Comparison of ENCODE assay signal across 16 cellular contexts in the genomic region with DNA sequence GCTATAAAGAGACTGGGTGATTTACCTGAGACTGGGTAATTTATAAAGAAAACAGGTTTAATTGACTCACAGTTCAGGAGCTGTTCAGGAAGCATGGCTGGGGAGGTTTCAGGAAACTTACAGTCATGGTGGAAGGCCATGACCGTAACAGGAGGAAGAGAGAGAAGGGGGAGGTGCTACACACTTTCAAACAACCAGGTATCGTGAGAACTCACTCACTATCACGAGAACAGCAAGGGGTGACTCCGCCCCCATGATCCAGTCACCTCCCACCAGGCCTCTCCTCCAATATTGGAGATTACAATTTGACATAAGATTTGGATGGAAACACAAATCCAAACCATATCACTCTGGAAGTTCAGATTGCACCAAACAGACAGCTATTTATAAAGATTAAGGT.
A peak's percentile ranks its signal among the peaks of the same experiment; 100 is the strongest.
DNase-seq lines count a peak whose midpoint lies in the region; ATAC-seq lines count a peak whose summit lies in the region.
"Had no signal": no experiment of that assay in that cellular context is flagged by ENCODE, and none has a peak within 500 bp of the region (broad histone marks: within the 10 kb centered on the region; RNA-seq: fewer than 3 reads in every experiment).

No MANE protein-coding gene starts in this region.

- H3K27ac ChIP-seq in cingulate gyrus (ENCODE audit: low read depth, low read length): peak overlapping the region; percentile 95
- peak overlapping the region; percentile 88 for H3K27ac ChIP-seq in substantia nigra (ENCODE audit: low read depth, low read length, poor library complexity, severe bottlenecking)
- H3K27ac ChIP-seq: 22Rv1, A549, C4-2B, GM23248, HL-60 had no signal

- no peak for ATAC-seq in HG02973 (IDR thresholded peaks at IDR 0.05; ENCODE audit: unreplicated experiment)
- ATAC-seq: A549 had no signal

- DNase-seq in stimulated activated CD4-positive, alpha-beta T cell treated with anti-CD3 and anti-CD28 coated beads, Interleukin-15, amount 100 ng/mL, for 24 hours: peak; percentile 5
- DNase-seq in stimulated activated CD4-positive, alpha-beta T cell treated with anti-CD3 and anti-CD28 coated beads, Interleukin-2, amount 100 ng/mL, for 48 hours: no peak
- DNase-seq in substantia nigra (lab: John Stamatoyannopoulos, UW) (no peak), middle frontal gyrus (ENCODE audit: extremely low spot score, low spot score) (no peak), SKM-1 treated with dmso at 0.1 percent for 144 hours (lab: John Stamatoyannopoulos, UW; ENCODE audit: unreplicated experiment) (no peak)
- DNase-seq: AML-193; Caco-2; CD4-positive, alpha-beta T cell; GM23248; HCEC 1CT had no signal
